Comparison of ENCODE assay signal across 8 cellular contexts in genomic region chr3:27659279-27660021, GRCh38.
A peak's percentile ranks its signal among the peaks of the same experiment; 100 is the strongest.
DNase-seq lines count a peak whose midpoint lies in the region; ATAC-seq and TF ChIP-seq lines count a peak whose summit lies in the region.

No MANE protein-coding gene starts in this region.

- no peaks in the 10 kb centered on the region for H3K36me3 Mint-ChIP-seq in CD14-positive monocyte
- H3K36me3 Mint-ChIP-seq in activated T-helper 2 cell treated with anti-CD3 and anti-CD28 coated beads, Interferon-gamma antibody, Interleukin-2, Interleukin-4, amounts not matched to agents 10 μg/mL and 5 μg/mL and 100 μg/mL, durations not matched to agents 14 hours and 24 hours and 36 hours (ENCODE audit: low read depth), result no peaks in the 10 kb centered on the region

- peak; percentile 84 for ATAC-seq in GM18868 (IDR thresholded peaks at IDR 0.05; ENCODE audit: unreplicated experiment)
- peak; percentile 52 for ATAC-seq in HG03060 (IDR thresholded peaks at IDR 0.05; ENCODE audit: low read depth, unreplicated experiment)

- intact Hi-C loops in CD14-positive monocyte (cut with micrococcal nuclease), result loop anchor here (10.0 kb wide), 2 partner anchors 175 to 295 kb away; partner anchors contain the start of genes NEK10 (in 2 of the 2) and SLC4A7 (in 1 of the 2)
- intact Hi-C loops in activated T-helper 2 cell treated with anti-CD3 and anti-CD28 coated beads, Interferon-gamma antibody, Interleukin-2, Interleukin-4, amounts not matched to agents 10 μg/mL and 5 μg/mL and 100 μg/mL, durations not matched to agents 14 hours and 24 hours and 36 hours (cut with micrococcal nuclease), result no loop called here

- DNase-seq in CD14-positive monocyte (ENCODE audit: low spot score), result peak; percentile 52
- peak; percentile 5 for DNase-seq in NCI-H774 (lab: John Stamatoyannopoulos, UW)
- DNase-seq in activated T-cell treated with anti-CD3 and anti-CD28 coated beads, Interleukin-2, amount 50 U/mL, for 1 hour, result peak; percentile 44
- peak; percentile 30 for DNase-seq in foreskin melanocyte
- DNase-seq in retina, result peak; percentile 47
- no peak for DNase-seq in activated T-helper 2 cell treated with anti-CD3 and anti-CD28 coated beads, Interferon-gamma antibody, Interleukin-2, Interleukin-4, amounts not matched to agents 10 μg/mL and 5 μg/mL and 100 μg/mL, durations not matched to agents 14 hours and 24 hours and 36 hours (ENCODE audit: low spot score)

- peaks cover 0 to 11% (median 6%) of the 10 kb centered on the region in 7 donors for H3K9me3 Mint-ChIP-seq in CD14-positive monocyte
- no peaks in the 10 kb centered on the region for H3K9me3 Mint-ChIP-seq in activated T-helper 2 cell treated with anti-CD3 and anti-CD28 coated beads, Interferon-gamma antibody, Interleukin-2, Interleukin-4, amounts not matched to agents 10 μg/mL and 5 μg/mL and 100 μg/mL, durations not matched to agents 14 hours and 24 hours and 36 hours

- H3K27ac Mint-ChIP-seq in CD14-positive monocyte, result peak overlapping the region in 1 of 7 donors; percentile 69
- H3K27ac Mint-ChIP-seq in activated T-helper 2 cell treated with anti-CD3 and anti-CD28 coated beads, Interferon-gamma antibody, Interleukin-2, Interleukin-4, amounts not matched to agents 10 μg/mL and 5 μg/mL and 100 μg/mL, durations not matched to agents 14 hours and 24 hours and 36 hours, result no peak overlapping the region

- no peak overlapping the region for H3K4me3 Mint-ChIP-seq in CD14-positive monocyte
- H3K4me3 Mint-ChIP-seq in activated T-helper 2 cell treated with anti-CD3 and anti-CD28 coated beads, Interferon-gamma antibody, Interleukin-2, Interleukin-4, amounts not matched to agents 10 μg/mL and 5 μg/mL and 100 μg/mL, durations not matched to agents 14 hours and 24 hours and 36 hours (ENCODE audit: low read depth), result no peak overlapping the region

- TF ChIP-seq CTCF in CD14-positive monocyte (IDR thresholded peaks at IDR 0.05), result peak; percentile 99

- H3K27me3 Mint-ChIP-seq in CD14-positive monocyte (ENCODE audit: low read depth in 3 of 3), result peaks cover 0 to 4% (median 0%) of the 10 kb centered on the region in 3 donors
- no peaks in the 10 kb centered on the region for H3K27me3 Mint-ChIP-seq in activated T-helper 2 cell treated with anti-CD3 and anti-CD28 coated beads, Interferon-gamma antibody, Interleukin-2, Interleukin-4, amounts not matched to agents 10 μg/mL and 5 μg/mL and 100 μg/mL, durations not matched to agents 14 hours and 24 hours and 36 hours (ENCODE audit: low read depth)

- H3K4me1 Mint-ChIP-seq in CD14-positive monocyte, result peaks cover 4% of the 10 kb centered on the region
- peaks cover 5% of the 10 kb centered on the region for H3K4me1 Mint-ChIP-seq in activated T-helper 2 cell treated with anti-CD3 and anti-CD28 coated beads, Interferon-gamma antibody, Interleukin-2, Interleukin-4, amounts not matched to agents 10 μg/mL and 5 μg/mL and 100 μg/mL, durations not matched to agents 14 hours and 24 hours and 36 hours (ENCODE audit: low read depth)
